In genomic region chr12:124998705-124999104, GRCh38 we compare ENCODE assay signal across 22 cellular contexts.
"Had no signal": no experiment of that assay in that cellular context is flagged by ENCODE, and none has a peak within 500 bp of the region (broad histone marks: within the 10 kb centered on the region; RNA-seq: fewer than 3 reads in every experiment).

No MANE protein-coding gene starts in this region.

- H3K27ac ChIP-seq: dorsolateral prefrontal cortex, gastrocnemius medialis, heart right ventricle, pancreas, suprapubic skin, thyroid gland, uterus had no signal

- H3K4me2 ChIP-seq: smooth muscle cell had no signal

- H3K4me3 Mint-ChIP-seq: naive thymus-derived CD8-positive, alpha-beta T cell; stimulated activated effector memory CD8-positive, alpha-beta T cell treated with anti-CD3 and anti-CD28 coated beads, Interleukin-12 subunit alpha, Interleukin-12 subunit beta, amount 100 ng/mL, for 72 hours; type B pancreatic cell had no signal

- H3K36me3 Mint-ChIP-seq: naive thymus-derived CD8-positive, alpha-beta T cell had no signal

- H3K9me3 ChIP-seq: gastrocnemius medialis, heart right ventricle, mucosa of descending colon, pancreas, suprapubic skin, thyroid gland, uterus had no signal

- ATAC-seq: gastrocnemius medialis; heart right ventricle; mucosa of descending colon; naive thymus-derived CD8-positive, alpha-beta T cell; pancreas; right cardiac atrium; stimulated activated effector memory CD8-positive, alpha-beta T cell treated with anti-CD3 and anti-CD28 coated beads, Interleukin-12 subunit alpha, Interleukin-12 subunit beta, amount 100 ng/mL, for 72 hours; stimulated activated naive CD8-positive, alpha-beta T cell treated with anti-CD3 and anti-CD28 coated beads, Interleukin-15, Interleukin-2, amounts not matched to agents 100 U/mL and 50 U/mL, for 24 hours had no signal

- H3K9me3 Mint-ChIP-seq: naive thymus-derived CD8-positive, alpha-beta T cell; stimulated activated effector memory CD8-positive, alpha-beta T cell treated with anti-CD3 and anti-CD28 coated beads, Interleukin-12 subunit alpha, Interleukin-12 subunit beta, amount 100 ng/mL, for 72 hours; type B pancreatic cell had no signal

- H3K36me3 ChIP-seq: gastrocnemius medialis, heart right ventricle, pancreas, suprapubic skin, thyroid gland, uterus had no signal

- H3K27me3 ChIP-seq: dorsolateral prefrontal cortex, gastrocnemius medialis, heart right ventricle, pancreas, suprapubic skin, thyroid gland, uterus had no signal

- H3K4me1 ChIP-seq: uterus had no signal

- H3K4me3 ChIP-seq: dorsolateral prefrontal cortex, gastrocnemius medialis, heart right ventricle, mucosa of descending colon, pancreas, smooth muscle cell, suprapubic skin, thyroid gland, uterus had no signal

- H3K27ac Mint-ChIP-seq: progenitor cell of endocrine pancreas; stimulated activated effector memory CD8-positive, alpha-beta T cell treated with anti-CD3 and anti-CD28 coated beads, Interleukin-12 subunit alpha, Interleukin-12 subunit beta, amount 100 ng/mL, for 72 hours; type B pancreatic cell had no signal

- H3K27me3 Mint-ChIP-seq: naive thymus-derived CD8-positive, alpha-beta T cell; type B pancreatic cell had no signal

- DNase-seq: cortex of kidney; dorsolateral prefrontal cortex; effector CD8-positive, alpha-beta T cell; gastrocnemius medialis; heart right ventricle; hypothalamus; kidney glomerular epithelial cell; mucosa of descending colon; naive thymus-derived CD8-positive, alpha-beta T cell; occipital lobe; pancreas; right cardiac atrium; stimulated activated CD4-positive, alpha-beta T cell treated with anti-CD3 and anti-CD28 coated beads, Interleukin-4, amount 100 ng/mL, for 1 hour; stimulated activated CD8-positive, alpha-beta memory T cell treated with anti-CD3 and anti-CD28 coated beads, Interleukin-4, amount 100 ng/mL, for 48 hours; stimulated activated naive CD8-positive, alpha-beta T cell treated with anti-CD3 and anti-CD28 coated beads, Interleukin-15, Interleukin-2, amounts not matched to agents 100 U/mL and 50 U/mL, for 24 hours; thyroid gland; uterus had no signal
